8 cellular contexts compared by ENCODE assay signal in the genomic region with DNA sequence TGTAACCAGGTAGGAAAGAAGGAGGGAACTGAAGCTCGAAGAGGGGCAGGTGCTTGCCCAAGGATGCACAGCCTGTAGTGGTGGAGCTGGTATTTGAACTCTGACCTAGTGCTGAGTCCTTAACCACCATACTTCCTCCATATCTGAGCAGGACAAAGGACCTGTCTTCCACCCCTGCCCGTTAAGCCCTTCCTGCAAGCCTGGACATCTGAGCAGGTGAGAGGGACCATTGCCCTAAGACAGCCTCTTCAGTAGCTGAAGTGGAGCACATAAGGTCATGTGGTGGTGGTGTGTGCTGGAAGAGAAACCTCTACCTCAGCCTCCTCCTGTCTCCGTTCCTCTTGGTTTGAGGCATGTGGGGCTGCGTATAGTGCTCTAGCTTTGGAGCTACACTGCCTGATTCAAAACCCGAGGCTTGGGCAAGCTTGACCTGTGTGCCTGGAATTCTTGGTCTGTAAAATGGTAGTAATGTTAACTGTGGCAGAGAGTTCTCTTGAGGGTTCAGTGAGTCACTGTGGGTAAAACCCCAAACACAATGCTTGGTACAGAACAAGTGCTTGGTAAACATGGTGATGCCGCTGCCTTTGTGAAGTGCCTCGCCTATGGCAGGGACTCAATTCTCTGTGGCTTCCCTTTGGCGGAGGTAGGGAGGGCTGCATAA. TPM values are rescaled to one million over a fixed set of nuclear protein-coding genes. Genes with fewer than 3 reads are reported as not detected.
A peak's percentile ranks its signal among the peaks of the same experiment; 100 is the strongest.
DNase-seq lines count a peak whose midpoint lies in the region; ATAC-seq and TF ChIP-seq lines count a peak whose summit lies in the region.

No MANE protein-coding gene starts in this region.

- POLR2A ChIA-PET in activated CD8-positive, alpha-beta T cell treated with anti-CD3 and anti-CD28 coated beads for 36 hours (lab: Charles Lee) = interaction anchor here (0.6 to 1.8 kb wide), 8 partner anchors 9 to 205 kb away, joined by 3 to 9 read pairs (median 3); no protein-coding TSS in a partner anchor

- H3K4me3 ChIP-seq in fibroblast of pulmonary artery (replicated peaks; ENCODE audit: low read depth, low read length) = no peak overlapping the region

- ATAC-seq in activated CD8-positive, alpha-beta T cell treated with anti-CD3 and anti-CD28 coated beads for 36 hours = peak; percentile 83
- peak; percentile 96 for ATAC-seq in stimulated activated effector memory CD8-positive, alpha-beta T cell treated with anti-CD3 and anti-CD28 coated beads, Interleukin-12 subunit alpha, Interleukin-12 subunit beta, amount 100 ng/mL, for 72 hours

- H3K27ac Mint-ChIP-seq in activated CD8-positive, alpha-beta T cell treated with anti-CD3 and anti-CD28 coated beads for 36 hours = peak overlapping the region; percentile 83
- H3K27ac Mint-ChIP-seq in stimulated activated effector memory CD8-positive, alpha-beta T cell treated with anti-CD3 and anti-CD28 coated beads, Interleukin-12 subunit alpha, Interleukin-12 subunit beta, amount 100 ng/mL, for 72 hours = peak overlapping the region; percentile 86

- peaks cover 60% of the 10 kb centered on the region for H3K4me1 Mint-ChIP-seq in activated CD8-positive, alpha-beta T cell treated with anti-CD3 and anti-CD28 coated beads for 36 hours (ENCODE audit: low read depth)
- peaks cover 68% of the 10 kb centered on the region for H3K4me1 Mint-ChIP-seq in stimulated activated effector memory CD8-positive, alpha-beta T cell treated with anti-CD3 and anti-CD28 coated beads, Interleukin-12 subunit alpha, Interleukin-12 subunit beta, amount 100 ng/mL, for 72 hours

- DNase-seq in Daoy (ENCODE audit: low read depth) = peak; percentile 98
- peak; percentile 80 for DNase-seq in NCI-H1092 treated with DMSO at 0.1 percent for 48 hours (lab: John Stamatoyannopoulos, UW)
- DNase-seq in activated CD8-positive, alpha-beta T cell treated with anti-CD3 and anti-CD28 coated beads for 36 hours = peak; percentile 89
- peak; percentile 54 for DNase-seq in fibroblast of pulmonary artery (ENCODE audit: low read depth)
- DNase-seq in stimulated activated effector memory CD8-positive, alpha-beta T cell treated with anti-CD3 and anti-CD28 coated beads, Interleukin-12 subunit alpha, Interleukin-12 subunit beta, amount 100 ng/mL, for 72 hours (ENCODE audit: low spot score in 2 of 2) = peak; percentile 47 to 74
- no peak for DNase-seq in cerebellar nuclear complex (lab: John Stamatoyannopoulos, UW)
- DNase-seq in OCI-M2 (lab: John Stamatoyannopoulos, UW; ENCODE audit: unreplicated experiment) = no peak
- DNase-seq in GM19238 (ENCODE audit: insufficient read length, low spot score) = no peak

- peak overlapping the region; percentile 18 for H3K4me3 Mint-ChIP-seq in activated CD8-positive, alpha-beta T cell treated with anti-CD3 and anti-CD28 coated beads for 36 hours
- peak overlapping the region; percentile 52 for H3K4me3 Mint-ChIP-seq in stimulated activated effector memory CD8-positive, alpha-beta T cell treated with anti-CD3 and anti-CD28 coated beads, Interleukin-12 subunit alpha, Interleukin-12 subunit beta, amount 100 ng/mL, for 72 hours

- no peak for TF ChIP-seq CTCF in activated CD8-positive, alpha-beta T cell treated with anti-CD3 and anti-CD28 coated beads for 36 hours (IDR thresholded peaks at IDR 0.05)
- no peak for TF ChIP-seq CTCF in fibroblast of pulmonary artery (IDR thresholded peaks at IDR 0.05; ENCODE audit: low read length, missing control alignments)

- CTCF ChIA-PET in activated CD8-positive, alpha-beta T cell treated with anti-CD3 and anti-CD28 coated beads for 36 hours (lab: Charles Lee) = interaction anchor here (1.1 to 2.6 kb wide), 11 partner anchors 8 to 207 kb away, joined by 3 to 20 read pairs (median 5); a partner anchor contains a TSS

- H3K27me3 Mint-ChIP-seq in activated CD8-positive, alpha-beta T cell treated with anti-CD3 and anti-CD28 coated beads for 36 hours = no peaks in the 10 kb centered on the region

- H3K36me3 Mint-ChIP-seq in activated CD8-positive, alpha-beta T cell treated with anti-CD3 and anti-CD28 coated beads for 36 hours (ENCODE audit: low read depth) = peaks cover 20% of the 10 kb centered on the region
- H3K36me3 Mint-ChIP-seq in stimulated activated effector memory CD8-positive, alpha-beta T cell treated with anti-CD3 and anti-CD28 coated beads, Interleukin-12 subunit alpha, Interleukin-12 subunit beta, amount 100 ng/mL, for 72 hours = peaks cover 54% of the 10 kb centered on the region

- intact Hi-C loops in activated CD8-positive, alpha-beta T cell treated with anti-CD3 and anti-CD28 coated beads for 36 hours (cut with micrococcal nuclease) = no loop called here

- no peaks in the 10 kb centered on the region for H3K9me3 Mint-ChIP-seq in activated CD8-positive, alpha-beta T cell treated with anti-CD3 and anti-CD28 coated beads for 36 hours
- H3K9me3 Mint-ChIP-seq in stimulated activated effector memory CD8-positive, alpha-beta T cell treated with anti-CD3 and anti-CD28 coated beads, Interleukin-12 subunit alpha, Interleukin-12 subunit beta, amount 100 ng/mL, for 72 hours = no peaks in the 10 kb centered on the region

RNA-seq across cellular contexts. Expression of a gene that starts 7.4 kb away (rescaled TPM):
- total RNA-seq in Daoy (2014; rRNA removed; shearing (Covaris generic)) = 31.2 and 44.7 TPM in 2 replicates
- total RNA-seq in activated CD8-positive, alpha-beta T cell treated with anti-CD3 and anti-CD28 coated beads for 36 hours = 10 to 100 TPM; 12.9 to 15.2 TPM

Comparison
In these comparisons a context has a peak if more than half of its experiments do, and no peak if none do; other contexts are left out.
1. DNase-seq: peak in Daoy (single experiment), NCI-H1092 treated with DMSO at 0.1 percent for 48 hours (single experiment), activated CD8-positive, alpha-beta T cell treated with anti-CD3 and anti-CD28 coated beads for 36 hours (single experiment), fibroblast of pulmonary artery (single experiment) and stimulated activated effector memory CD8-positive, alpha-beta T cell treated with anti-CD3 and anti-CD28 coated beads, Interleukin-12 subunit alpha, Interleukin-12 subunit beta, amount 100 ng/mL, for 72 hours (2 of 2); none in cerebellar nuclear complex (0 of 2), OCI-M2 (single experiment) and GM19238 (single experiment).